ENCODE assay signal across 1 cellular context in the genomic region with DNA sequence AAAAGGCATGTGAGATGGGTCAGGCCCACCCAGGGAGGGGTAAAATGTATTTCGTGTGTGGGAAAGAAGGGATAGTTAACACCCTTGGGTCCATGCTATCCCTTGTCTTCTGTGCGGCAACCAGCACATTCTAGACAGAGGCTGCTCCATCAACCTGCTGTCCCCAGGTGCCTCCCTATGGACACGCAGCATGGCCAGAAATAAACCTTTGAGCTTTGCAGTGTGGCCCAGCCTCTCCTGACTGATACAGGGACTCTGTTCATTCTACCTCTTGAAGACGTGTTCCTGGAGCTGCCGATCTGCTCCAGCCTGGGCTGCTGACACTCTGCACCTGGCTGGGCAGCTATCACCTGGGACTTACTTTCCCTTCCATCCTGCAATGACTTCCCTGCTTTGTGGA.
TF ChIP-seq lines count a peak whose summit lies in the region.

No MANE protein-coding gene starts in this region.

TF ChIP-seq in HEK293, 187 proteins besides CTCF, POLR2A, EP300 and RAD21 (continued from another document):
- TF ChIP-seq, protein P1, sequence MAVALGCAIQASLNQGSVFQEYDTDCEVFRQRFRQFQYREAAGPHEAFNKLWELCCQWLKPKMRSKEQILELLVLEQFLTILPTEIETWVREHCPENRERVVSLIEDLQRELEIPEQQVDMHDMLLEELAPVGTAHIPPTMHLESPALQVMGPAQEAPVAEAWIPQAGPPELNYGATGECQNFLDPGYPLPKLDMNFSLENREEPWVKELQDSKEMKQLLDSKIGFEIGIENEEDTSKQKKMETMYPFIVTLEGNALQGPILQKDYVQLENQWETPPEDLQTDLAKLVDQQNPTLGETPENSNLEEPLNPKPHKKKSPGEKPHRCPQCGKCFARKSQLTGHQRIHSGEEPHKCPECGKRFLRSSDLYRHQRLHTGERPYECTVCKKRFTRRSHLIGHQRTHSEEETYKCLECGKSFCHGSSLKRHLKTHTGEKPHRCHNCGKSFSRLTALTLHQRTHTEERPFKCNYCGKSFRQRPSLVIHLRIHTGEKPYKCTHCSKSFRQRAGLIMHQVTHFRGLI (tag by site-specific recombination; IDR thresholded peaks at IDR 0.05): no peak
TF ChIP-seq in HEK293: peak in this region for 1.
